ENCODE assay signal across 7 cellular contexts in the genomic region with DNA sequence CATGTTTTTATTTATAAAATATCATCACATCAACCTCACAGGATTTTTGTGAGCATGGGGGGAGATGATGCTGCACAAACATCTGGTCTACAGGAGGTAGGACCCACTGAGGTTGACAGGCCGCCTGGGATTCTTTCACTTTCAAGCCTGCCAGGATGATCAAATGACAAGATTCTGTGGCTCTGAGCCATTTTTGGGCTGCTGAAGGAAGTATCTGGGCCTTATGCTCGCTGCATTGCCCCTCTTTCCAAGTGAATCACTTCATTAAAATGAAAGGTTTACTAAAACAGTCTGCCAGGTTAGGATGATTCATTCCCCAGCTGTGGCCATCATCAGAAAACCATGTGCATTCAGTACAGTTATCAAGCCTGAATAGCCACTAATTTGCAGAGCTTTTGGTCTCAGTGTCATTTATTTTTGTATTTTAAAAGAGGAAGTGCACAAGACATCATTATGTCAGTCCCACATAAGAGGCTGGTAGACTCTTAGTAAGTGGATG. TPM values are rescaled to one million over a fixed set of nuclear protein-coding genes. Genes with fewer than 3 reads are reported as not detected.
DNase-seq lines count a peak whose midpoint lies in the region; ATAC-seq and TF ChIP-seq lines count a peak whose summit lies in the region.

No MANE protein-coding gene starts in this region.

- no peak overlapping the region for H3K9ac ChIP-seq in endodermal cell (ENCODE audit: extremely low read depth, low read length, poor library complexity, severe bottlenecking)

- no peak overlapping the region for H3K4me3 ChIP-seq in cardiac muscle cell
- no peak overlapping the region for H3K4me3 ChIP-seq in tibial nerve
- H3K4me3 ChIP-seq in endodermal cell (ENCODE audit: low read length) = no peak overlapping the region

- no peak overlapping the region for H3K27ac Mint-ChIP-seq in endodermal cell

- H3K4me1 Mint-ChIP-seq in endodermal cell = peaks cover under 1% of the 10 kb centered on the region

- no peak for TF ChIP-seq POLR2A in tibial nerve (IDR thresholded peaks at IDR 0.05)

- H3K27me3 ChIP-seq in cardiac muscle cell (no peaks in the 10 kb centered on the region), tibial nerve (no peaks in the 10 kb centered on the region), endodermal cell (ENCODE audit: control insufficient read depth, insufficient read depth, low read length, poor library complexity, severe bottlenecking) (no peaks in the 10 kb centered on the region)

- peak overlapping the region; percentile 52 for H3K27ac ChIP-seq in cardiac muscle cell
- H3K27ac ChIP-seq in tibial nerve = peak overlapping the region; percentile 3 to 97 (median 49)
- H3K27ac ChIP-seq in endodermal cell (ENCODE audit: low read depth, low read length) = no peak overlapping the region

- H3K9me3 ChIP-seq in cardiac muscle cell (ENCODE audit: low read depth) (no peaks in the 10 kb centered on the region), tibial nerve (no peaks in the 10 kb centered on the region), endodermal cell (ENCODE audit: control insufficient read depth, low read length) (no peaks in the 10 kb centered on the region)

- 18 to 24% methylated on average over 2 of the region's 2 CpGs for WGBS in tibial nerve, 2 donors
- 83 to 100% methylated on average over 2 of the region's 2 CpGs for WGBS in endodermal cell (ENCODE audit: insufficient coverage in 1 of 2, insufficient read length in 1 of 2), 2 experiments

- no peaks in the 10 kb centered on the region for H3K36me3 Mint-ChIP-seq in endodermal cell (ENCODE audit: low read depth)

- TF ChIP-seq EP300 in tibial nerve (IDR thresholded peaks at IDR 0.05) = no peak

- peak; percentile 65 for ATAC-seq in GM19023 (IDR thresholded peaks at IDR 0.05; ENCODE audit: unreplicated experiment)
- ATAC-seq in HG03025 (IDR thresholded peaks at IDR 0.05; ENCODE audit: low FRiP score, unreplicated experiment) = peak; percentile 80

- H3K4me1 ChIP-seq in cardiac muscle cell (ENCODE audit: low read depth) (peaks cover 40% of the 10 kb centered on the region), tibial nerve (peaks cover 0 to 65% (median 28%) of the 10 kb centered on the region in 4 donors), endodermal cell (ENCODE audit: control insufficient read depth, insufficient read depth, low read length) (no peaks in the 10 kb centered on the region)

- no peaks in the 10 kb centered on the region for H3K36me3 ChIP-seq in cardiac muscle cell
- no peaks in the 10 kb centered on the region for H3K36me3 ChIP-seq in tibial nerve
- H3K36me3 ChIP-seq in endodermal cell (ENCODE audit: control insufficient read depth, insufficient read depth, low read length) = no peaks in the 10 kb centered on the region

- no peak overlapping the region for H3K4me3 Mint-ChIP-seq in endodermal cell

- no peaks in the 10 kb centered on the region for H3K9me3 Mint-ChIP-seq in endodermal cell

- H3K27me3 Mint-ChIP-seq in endodermal cell (ENCODE audit: insufficient read depth) = no peaks in the 10 kb centered on the region

- no peak for TF ChIP-seq CTCF in cardiac muscle cell (IDR thresholded peaks at IDR 0.05; ENCODE audit: low read depth, low read length)
- TF ChIP-seq CTCF in tibial nerve (IDR thresholded peaks at IDR 0.05) = no peak
- no peak for TF ChIP-seq CTCF in endodermal cell (conservative IDR thresholded peaks at IDR 0.05)

- DNase-seq in RPMI8226 (peak; percentile 25), cardiac muscle cell (ENCODE audit: low read depth in 1 of 2, low spot score in 1 of 2) (peak in 1 of 2 donors; percentile 86), tibial nerve (ENCODE audit: low spot score in 2 of 2) (no peak), NCI-H187 (lab: John Stamatoyannopoulos, UW) (no peak), endodermal cell (no peak)

RNA-seq across cellular contexts. Expression of a gene that starts 34.4 kb away (rescaled TPM):
- 23.5 and 23.8 TPM in 2 replicates for total RNA-seq in cardiac muscle cell
- polyA plus RNA-seq in cardiac muscle cell = 15.7 and 16.5 TPM in 2 replicates
- total RNA-seq in tibial nerve = 100 to 1,000 TPM in 1 of 4 donors, 10 to 100 TPM in 3; 52.7 to 125 (median 80.0) TPM
- 1 to 10 TPM; 2.5 to 3.7 TPM for total RNA-seq in endodermal cell
- 2.2 TPM for polyA plus RNA-seq in endodermal cell (2013, experiment 1 of 2)
- polyA plus RNA-seq in endodermal cell (2013, experiment 2 of 2) = 3.0 TPM
